In genomic region chr2:224039080-224039769, GRCh38 we compare ENCODE assay signal across 8 cellular contexts. TPM values are rescaled to one million over a fixed set of nuclear protein-coding genes. Genes with fewer than 3 reads are reported as not detected.
DNase-seq lines count a peak whose midpoint lies in the region; ATAC-seq and TF ChIP-seq lines count a peak whose summit lies in the region.

SERPINE2 (minus strand) TSS chr2:224039286; CDS start chr2:224001900, 37,386 bp downstream.

- H2AFZ ChIP-seq in neural progenitor cell (replicated peaks) = peak within 1 kb of the TSS; percentile 95

- TF ChIP-seq CTCF in Panc1 (IDR thresholded peaks at IDR 0.05) = peak; percentile 76
- peak in 2 of 4 experiments; percentile 6 to 56 for TF ChIP-seq CTCF in gastroesophageal sphincter (IDR thresholded peaks at IDR 0.05)
- TF ChIP-seq CTCF in neural progenitor cell (IDR thresholded peaks at IDR 0.05) = peak; percentile 52
- TF ChIP-seq CTCF in testis (IDR thresholded peaks at IDR 0.05) = peak in 1 of 3 experiments; percentile 34

- H3K9ac ChIP-seq in neural progenitor cell = no peak within 1 kb of the TSS

- TF ChIP-seq EP300 in gastroesophageal sphincter (IDR thresholded peaks at IDR 0.05) = no peak

- TF ChIP-seq POLR2A in gastroesophageal sphincter (IDR thresholded peaks at IDR 0.05) (peak; percentile 17 to 23), testis (IDR thresholded peaks at IDR 0.05) (no peak)

- H3K27ac Mint-ChIP-seq in neural progenitor cell = no peak within 1 kb of the TSS

- H3K9me3 ChIP-seq in Panc1 (ENCODE audit: control insufficient read depth, insufficient read depth, low read depth, low read length) (no peaks in the 10 kb centered on the region), gastroesophageal sphincter (no peaks in the 10 kb centered on the region), neural progenitor cell (ENCODE audit: low read depth) (no peaks in the 10 kb centered on the region), testis (no peaks in the 10 kb centered on the region)

- peak within 1 kb of the TSS; percentile 96 for H3K4me2 ChIP-seq in neural progenitor cell

- in situ Hi-C loops in Panc1 (cut with HindIII; ENCODE audit: low pct_unique_long_range_greater_than_20kb, low sequenced_read_pairs) = no loop called here

- peak; percentile 96 for DNase-seq in AG20443 (ENCODE audit: low spot score)
- DNase-seq in Panc1 (ENCODE audit: low read depth, low spot score) = no peak
- peak; percentile 10 to 62 (median 32) for DNase-seq in activated naive CD4-positive, alpha-beta T cell (lab: John Stamatoyannopoulos, UW)
- peak; percentile 88 for DNase-seq in neural progenitor cell (ENCODE audit: low spot score)
- DNase-seq in testis = peak; percentile 85

- BruUV-seq in Panc1 (replicated peaks; lab: Mats Ljungman, UMichigan) = no TSS peak

- ATAC-seq in GM19043 (IDR thresholded peaks at IDR 0.05; ENCODE audit: low read depth, unreplicated experiment) (peak; percentile 60), HG03439 (IDR thresholded peaks at IDR 0.05; ENCODE audit: unreplicated experiment) (peak; percentile 47), Panc1 (peak; percentile 89), gastroesophageal sphincter (peak; percentile 55)

- H3K27me3 ChIP-seq in Panc1 (ENCODE audit: control insufficient read depth, insufficient read depth, low read length) = peaks cover 45% of the 10 kb centered on the region
- peaks cover 31% of the 10 kb centered on the region for H3K27me3 ChIP-seq in gastroesophageal sphincter
- peaks cover 48% of the 10 kb centered on the region for H3K27me3 ChIP-seq in neural progenitor cell
- no peaks in the 10 kb centered on the region for H3K27me3 ChIP-seq in testis

- intact Hi-C loops in Panc1 (cut with micrococcal nuclease; ENCODE audit: unreplicated experiment) (loop anchor here (1.0 kb wide), 2 partner anchors 9 to 245 kb away; no protein-coding TSS in a partner anchor), testis (cut with DNase I; ENCODE audit: low total_unique reads) (no loop called here)

- H3K9me3 Mint-ChIP-seq in neural progenitor cell = no peaks in the 10 kb centered on the region

- no CpG with 5 or more reads among the region's 91 CpGs for WGBS in gastroesophageal sphincter (ENCODE audit: low coverage in 1 of 2), 2 donors
- 1 to 3% methylated on average over 13 to 62 of the region's 91 CpGs for WGBS in testis, 2 donors

- peaks cover 18% of the 10 kb centered on the region for H3K27me3 Mint-ChIP-seq in neural progenitor cell (ENCODE audit: insufficient read depth, low read depth)

- no peaks in the 10 kb centered on the region for H3K36me3 Mint-ChIP-seq in neural progenitor cell

- POLR2A ChIA-PET in Panc1 (lab: Charles Lee) = no interaction called here

- CTCF ChIA-PET in Panc1 (lab: Charles Lee) = no interaction called here

- peaks cover 18% of the 10 kb centered on the region for H3K4me1 Mint-ChIP-seq in neural progenitor cell

- H3K4me3 Mint-ChIP-seq in neural progenitor cell = peak within 1 kb of the TSS; percentile 93

- H3K36me3 ChIP-seq in Panc1 (ENCODE audit: control insufficient read depth, insufficient read depth, low read length) = peaks cover 3% of the 10 kb centered on the region; the same call in 1 of the 2 replicates
- no peaks in the 10 kb centered on the region for H3K36me3 ChIP-seq in gastroesophageal sphincter
- H3K36me3 ChIP-seq in neural progenitor cell = no peaks in the 10 kb centered on the region
- no peaks in the 10 kb centered on the region for H3K36me3 ChIP-seq in testis (ENCODE audit: low read depth, missing control alignments)

- peaks cover 14% of the 10 kb centered on the region for H4K20me1 ChIP-seq in neural progenitor cell (ENCODE audit: low read depth)

- H3K4me3 ChIP-seq in Panc1 (ENCODE audit: low read depth in 2 of 2, low read length in 2 of 2) (peak within 1 kb of the TSS; percentile 53 to 64), gastroesophageal sphincter (peak within 1 kb of the TSS; percentile 52 to 77), neural progenitor cell (peak within 1 kb of the TSS; percentile 86), testis (peak within 1 kb of the TSS; percentile 73 to 81)

- H3K27ac ChIP-seq in Panc1 (ENCODE audit: low read length) (no peak within 1 kb of the TSS), gastroesophageal sphincter (peak within 1 kb of the TSS; percentile 3 to 80 (median 66)), neural progenitor cell (no peak within 1 kb of the TSS), testis (peak within 1 kb of the TSS; percentile 55 to 83)

- H3K4me1 ChIP-seq in Panc1 (ENCODE audit: control insufficient read depth, insufficient read depth, low read length) (peaks cover 6% of the 10 kb centered on the region; the same call in 1 of the 2 replicates), gastroesophageal sphincter (peaks cover 0 to 36% (median 13%) of the 10 kb centered on the region in 3 donors), neural progenitor cell (peaks cover 17% of the 10 kb centered on the region), testis (peaks cover 3% of the 10 kb centered on the region)

- peaks cover 15% of the 10 kb centered on the region for H3F3A ChIP-seq in neural progenitor cell (ENCODE audit: low read depth)

- H3K79me2 ChIP-seq in neural progenitor cell (ENCODE audit: low read depth) = peaks cover 12% of the 10 kb centered on the region

RNA-seq across cellular contexts. Expression of gene SERPINE2, which starts in this region (rescaled TPM):
- total RNA-seq in Panc1 (2021; ENCODE audit: unreplicated experiment) (3.1 TPM), gastroesophageal sphincter (100 to 1,000 TPM in 1 of 4 donors, 10 to 100 TPM in 3; 12.5 to 130 (median 48.6) TPM), neural progenitor cell (ENCODE audit: low replicate concordance) (19.6 and 28.8 TPM in 2 replicates), testis (100 to 1,000 TPM; 145 to 220 TPM)
- 0.64 TPM for polyA plus RNA-seq in Panc1 (2012; ENCODE audit: insufficient read length)
- polyA plus RNA-seq in testis (ENCODE audit: insufficient read depth, low read depth, low replicate concordance) = 145 TPM

Comparison
In these comparisons a context has a peak if more than half of its experiments do, and no peak if none do; other contexts are left out.
1. H3K27ac ChIP-seq: peak in gastroesophageal sphincter (4 of 4) and testis (2 of 2); none in Panc1 (single experiment) and neural progenitor cell (single experiment).
2. Peak in every context shown above with its lines, with median percentiles within 50 percentile points of each other: ATAC-seq and H3K4me3 ChIP-seq.